ENCODE assay signal across 9 cellular contexts in genomic region chr20:58851221-58851968, GRCh38. TPM values are rescaled to one million over a fixed set of nuclear protein-coding genes. Genes with fewer than 3 reads are reported as not detected.
DNase-seq lines count a peak whose midpoint lies in the region; ATAC-seq and TF ChIP-seq lines count a peak whose summit lies in the region.
"Had no signal": no experiment of that assay in that cellular context is flagged by ENCODE, and none has a peak within 500 bp of the region (broad histone marks: within the 10 kb centered on the region; RNA-seq: fewer than 3 reads in every experiment).

No MANE protein-coding gene starts in this region.

- H3K27ac ChIP-seq in CD8-positive, alpha-beta T cell (ENCODE audit: low read depth, low read length) = no peak overlapping the region
- no peak overlapping the region for H3K27ac ChIP-seq in Karpas-422 (ENCODE audit: low read length)
- H3K27ac ChIP-seq: SJCRH30 had no signal

- peak; percentile 29 for ATAC-seq in CD8-positive, alpha-beta T cell
- peak; percentile 9 for ATAC-seq in effector memory CD8-positive, alpha-beta T cell (replicated peaks)
- ATAC-seq in HG03520 (IDR thresholded peaks at IDR 0.05; ENCODE audit: unreplicated experiment) = no peak

- H3K27ac Mint-ChIP-seq in CD8-positive, alpha-beta T cell = no peak overlapping the region
- H3K27ac Mint-ChIP-seq in effector memory CD8-positive, alpha-beta T cell = peak overlapping the region; percentile 62 to 78
- no peak overlapping the region for H3K27ac Mint-ChIP-seq in neural crest cell (ENCODE audit: unreplicated experiment)

- peak overlapping the region; percentile 91 for H3K4me3 Mint-ChIP-seq in CD8-positive, alpha-beta T cell
- peak overlapping the region; percentile 79 to 86 for H3K4me3 Mint-ChIP-seq in effector memory CD8-positive, alpha-beta T cell
- peak overlapping the region; percentile 95 for H3K4me3 Mint-ChIP-seq in neural crest cell

- no peaks in the 10 kb centered on the region for H3K36me3 Mint-ChIP-seq in CD8-positive, alpha-beta T cell
- H3K36me3 Mint-ChIP-seq in effector memory CD8-positive, alpha-beta T cell (ENCODE audit: insufficient read depth) = peaks cover 3% of the 10 kb centered on the region
- peaks cover 6% of the 10 kb centered on the region for H3K36me3 Mint-ChIP-seq in neural crest cell (ENCODE audit: low read depth)

- DNase-seq in CD8-positive, alpha-beta T cell = no peak
- DNase-seq in Karpas-422 (no peak), neural crest cell (ENCODE audit: low read depth, low spot score) (no peak), C1 segment of cervical spinal cord (lab: John Stamatoyannopoulos, UW) (no peak), foreskin melanocyte (no peak), Kasumi-1 (lab: John Stamatoyannopoulos, UW) (no peak)
- no peak for DNase-seq in effector memory CD8-positive, alpha-beta T cell
- DNase-seq: SJCRH30 had no signal

- peaks cover 20% of the 10 kb centered on the region for H3K27me3 Mint-ChIP-seq in CD8-positive, alpha-beta T cell (ENCODE audit: low read depth)
- peaks cover 43 to 93% of the 10 kb centered on the region in 2 donors for H3K27me3 Mint-ChIP-seq in effector memory CD8-positive, alpha-beta T cell
- H3K27me3 Mint-ChIP-seq in neural crest cell (ENCODE audit: low read depth) = peaks cover 94% of the 10 kb centered on the region

- intact Hi-C loops in CD8-positive, alpha-beta T cell (cut with DNase I, micrococcal nuclease) = loop anchor here (2.0 to 5.0 kb wide), 4 partner anchors 201 to 619 kb away; partner anchors contain the start of gene STX16 (in 1 of the 2)

- no peaks in the 10 kb centered on the region for H3K9me3 ChIP-seq in CD8-positive, alpha-beta T cell (ENCODE audit: low read length)
- H3K9me3 ChIP-seq in Karpas-422 (ENCODE audit: low read length) = no peaks in the 10 kb centered on the region
- H3K9me3 ChIP-seq: SJCRH30 had no signal

- H3K4me1 Mint-ChIP-seq in CD8-positive, alpha-beta T cell (ENCODE audit: low read depth) = peaks cover 36% of the 10 kb centered on the region
- H3K4me1 Mint-ChIP-seq in effector memory CD8-positive, alpha-beta T cell (ENCODE audit: low read depth in 2 of 2) = peaks cover 20 to 27% of the 10 kb centered on the region in 2 donors
- H3K4me1 Mint-ChIP-seq in neural crest cell = peaks cover 29% of the 10 kb centered on the region

- CTCF ChIA-PET in CD8-positive, alpha-beta T cell (lab: Charles Lee) = interaction anchor here (0.7 to 1.1 kb wide), 3 partner anchors 13 to 201 kb away, joined by 3 read pairs; no protein-coding TSS in a partner anchor

- H3K4me1 ChIP-seq in CD8-positive, alpha-beta T cell (ENCODE audit: insufficient read depth, low read length) = peaks cover 41% of the 10 kb centered on the region
- H3K4me1 ChIP-seq in Karpas-422 (ENCODE audit: low read length) = peaks cover 19% of the 10 kb centered on the region
- H3K4me1 ChIP-seq: SJCRH30 had no signal

- 0 out of 2 replicates have a peak, but pooled peaks cover 8% of the 10 kb centered on the region for H4K20me1 ChIP-seq in Karpas-422 (ENCODE audit: insufficient read depth, low read depth, low read length)

- no peaks in the 10 kb centered on the region for H3K9me2 ChIP-seq in Karpas-422 (replicated peaks; ENCODE audit: insufficient read depth, low read length)

- H3K4me2 ChIP-seq in Karpas-422 (ENCODE audit: low read depth, low read length, poor library complexity, severe bottlenecking) = peak overlapping the region; percentile 5

- H3K27me3 ChIP-seq in CD8-positive, alpha-beta T cell (ENCODE audit: insufficient read depth, low read length) = peaks cover 11% of the 10 kb centered on the region
- H3K27me3 ChIP-seq in Karpas-422 (ENCODE audit: low read length) = no peaks in the 10 kb centered on the region

- POLR2A ChIA-PET in CD8-positive, alpha-beta T cell (lab: Charles Lee) = interaction anchor here (0.8 to 1.7 kb wide), 3 partner anchors 38 to 200 kb away, joined by 3 to 7 read pairs (median 4); partner anchors contain the start of gene STX16

- peaks cover 42% of the 10 kb centered on the region for H3K79me2 ChIP-seq in Karpas-422 (ENCODE audit: low read length)

- no peak overlapping the region for H3K9ac ChIP-seq in Karpas-422 (ENCODE audit: low read length)

- H3K9me3 Mint-ChIP-seq in CD8-positive, alpha-beta T cell = no peaks in the 10 kb centered on the region
- no peaks in the 10 kb centered on the region for H3K9me3 Mint-ChIP-seq in effector memory CD8-positive, alpha-beta T cell
- H3K9me3 Mint-ChIP-seq in neural crest cell = no peaks in the 10 kb centered on the region

- no peak overlapping the region for H2AFZ ChIP-seq in Karpas-422 (ENCODE audit: low read length)

- H3K36me3 ChIP-seq in CD8-positive, alpha-beta T cell (ENCODE audit: insufficient read depth, low read length) = no peaks in the 10 kb centered on the region
- no peaks in the 10 kb centered on the region for H3K36me3 ChIP-seq in Karpas-422 (ENCODE audit: insufficient read depth, low read length)
- H3K36me3 ChIP-seq: SJCRH30 had no signal

- peak overlapping the region; percentile 55 for H3K4me3 ChIP-seq in CD8-positive, alpha-beta T cell (ENCODE audit: low read depth, low read length)
- peak overlapping the region; percentile 73; the same call in 1 of the 2 replicates for H3K4me3 ChIP-seq in Karpas-422 (ENCODE audit: low read length)
- H3K4me3 ChIP-seq: SJCRH30 had no signal

- TF ChIP-seq CTCF in CD8-positive, alpha-beta T cell (IDR thresholded peaks at IDR 0.05) = no peak
- TF ChIP-seq CTCF in neural crest cell (conservative IDR thresholded peaks at IDR 0.05) = no peak

RNA-seq across cellular contexts. Expression of gene GNAS-AS1, which starts 0.7 kb away (rescaled TPM):
- under 1 TPM in 1 of 2 experiments, not detected in 1; 0.28 TPM for total RNA-seq in CD8-positive, alpha-beta T cell
- 4.0 and 6.3 TPM in 2 replicates for total RNA-seq in Karpas-422 (2014; rRNA removed; shearing (Covaris generic); ENCODE audit: low replicate concordance)
- total RNA-seq in neural crest cell = 3.8 and 6.3 TPM in 2 replicates
- total RNA-seq: SJCRH30 had no signal

RNA-seq across cellular contexts. Expression of gene GNAS, which starts 1.1 kb away (rescaled TPM):
- 1,000 to 10,000 TPM; 1,064 to 1,097 TPM for total RNA-seq in CD8-positive, alpha-beta T cell
- total RNA-seq in Karpas-422 (2014; rRNA removed; shearing (Covaris generic); ENCODE audit: low replicate concordance) = 600 and 624 TPM in 2 replicates
- 1,339 and 1,425 TPM in 2 replicates for total RNA-seq in neural crest cell

Comparison
In these comparisons a context has a peak if more than half of its experiments do, and no peak if none do; other contexts are left out.
1. H3K27ac Mint-ChIP-seq: peak in effector memory CD8-positive, alpha-beta T cell (2 of 2); none in CD8-positive, alpha-beta T cell (single experiment) and neural crest cell (single experiment).
2. Peak in every context shown above with its lines, with median percentiles within 50 percentile points of each other: H3K4me3 Mint-ChIP-seq.